Comparison of ENCODE assay signal across 9 cellular contexts in genomic region chr2:69935011-69935410, GRCh38.
"Had no signal": no experiment of that assay in that cellular context is flagged by ENCODE, and none has a peak within 500 bp of the region (broad histone marks: within the 10 kb centered on the region; RNA-seq: fewer than 3 reads in every experiment).

No MANE protein-coding gene starts in this region.

- H3K27ac ChIP-seq: thyroid gland had no signal

- H3K4me3 Mint-ChIP-seq: activated T-helper 1 cell treated with anti-CD3 and anti-CD28 coated beads, Interleukin-12 subunit alpha, Interleukin-12 subunit beta, Interleukin-2, Interleukin-4 antibody, amounts not matched to agents 30 ng/mL and 10 ng/mL and 1 ng/mL, durations not matched to agents 14 hours and 24 hours and 36 hours; nephron progenitor cell; stimulated activated naive B cell treated with anti-CD40 and anti-IgM and Interleukin-4, amounts not matched to agents 10 μg/mL and 1 μg/mL and 100 μg/mL, for 72 hours; T-helper 1 cell treated with Interleukin-12 subunit alpha and Interleukin-12 subunit beta and Interleukin-4 antibody, amounts not matched to agents 30 μg/mL and 1 μg/mL, for 36 hours; WTC11 had no signal

- H3K4me3 ChIP-seq: thyroid gland had no signal

- ATAC-seq: WTC11 had no signal

- DNase-seq: activated naive CD4-positive, alpha-beta T cell; nephron progenitor cell; stimulated activated CD4-positive, alpha-beta T cell treated with anti-CD3 and anti-CD28 coated beads, Interleukin-12 subunit alpha, Interleukin-12 subunit beta, amount 100 ng/mL, for 4 hours; stimulated activated naive B cell treated with anti-CD40 and anti-IgM and Interleukin-4, amounts not matched to agents 10 μg/mL and 1 μg/mL and 100 μg/mL, for 72 hours; thyroid gland had no signal

- H3K9me3 Mint-ChIP-seq: activated T-helper 1 cell treated with anti-CD3 and anti-CD28 coated beads, Interleukin-12 subunit alpha, Interleukin-12 subunit beta, Interleukin-2, Interleukin-4 antibody, amounts not matched to agents 30 ng/mL and 10 ng/mL and 1 ng/mL, durations not matched to agents 14 hours and 24 hours and 36 hours; nephron progenitor cell; stimulated activated naive B cell treated with anti-CD40 and anti-IgM and Interleukin-4, amounts not matched to agents 10 μg/mL and 1 μg/mL and 100 μg/mL, for 72 hours; T-helper 1 cell treated with Interleukin-12 subunit alpha and Interleukin-12 subunit beta and Interleukin-4 antibody, amounts not matched to agents 30 μg/mL and 1 μg/mL, for 36 hours; WTC11 had no signal

- H3K27me3 Mint-ChIP-seq: stimulated activated naive B cell treated with anti-CD40 and anti-IgM and Interleukin-4, amounts not matched to agents 10 μg/mL and 1 μg/mL and 100 μg/mL, for 72 hours had no signal

- H3K27me3 ChIP-seq: esophagus muscularis mucosa, thyroid gland had no signal

- H3K27ac Mint-ChIP-seq: nephron progenitor cell; stimulated activated naive B cell treated with anti-CD40 and anti-IgM and Interleukin-4, amounts not matched to agents 10 μg/mL and 1 μg/mL and 100 μg/mL, for 72 hours; WTC11 had no signal

- H3K9me3 ChIP-seq: esophagus muscularis mucosa, thyroid gland had no signal
